33 cellular contexts compared by ENCODE assay signal in the genomic region with DNA sequence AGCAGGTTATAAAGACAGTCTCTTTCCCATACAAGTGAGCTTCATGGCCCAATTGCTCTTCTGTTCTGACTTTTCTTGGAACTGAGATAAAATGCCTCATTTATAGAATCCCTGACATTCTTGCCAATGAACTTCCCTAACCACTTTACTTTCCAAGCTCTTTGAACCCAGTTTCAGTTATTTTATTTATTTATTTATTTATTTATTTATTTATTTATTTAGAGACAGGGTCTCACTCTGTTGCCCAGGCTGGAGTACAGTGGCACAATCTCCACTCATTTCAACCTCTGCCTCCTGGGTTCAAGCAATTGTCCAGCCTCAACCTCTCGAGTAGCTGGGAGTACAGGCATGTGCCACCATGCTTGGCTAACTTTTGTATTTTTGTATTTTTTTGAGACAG.
A peak's percentile ranks its signal among the peaks of the same experiment; 100 is the strongest.
DNase-seq lines count a peak whose midpoint lies in the region; ATAC-seq, FAIRE-seq and TF ChIP-seq lines count a peak whose summit lies in the region.
"Had no signal": no experiment of that assay in that cellular context is flagged by ENCODE, and none has a peak within 500 bp of the region (broad histone marks: within the 10 kb centered on the region; RNA-seq: fewer than 3 reads in every experiment).

No MANE protein-coding gene starts in this region.

- H3K4me2 ChIP-seq in A549 (no peak overlapping the region), K562 (ENCODE audit: insufficient read depth, low read length) (no peak overlapping the region)
- H3K4me2 ChIP-seq: BLaER1; BLaER1 treated with 17β-estradiol and CSF1 and Interleukin-3, amounts not matched to agents 10 nM and 100 nM had no signal

- in situ Hi-C loops in K562 (cut with MboI) = no loop called here

- WGBS in A549 (ENCODE audit: missing lambda C conversion rate) = 40% methylated on average over 1 of the region's 1 CpG
- WGBS in K562 (ENCODE audit: insufficient coverage, low coverage, missing lambda C conversion rate) = 37% methylated on average over 1 of the region's 1 CpG

- TF ChIP-seq CTCF in A549 (IDR thresholded peaks at IDR 0.05) (no peak), HEK293 (tag by site-specific recombination; IDR thresholded peaks at IDR 0.05) (no peak), K562 (IDR thresholded peaks at IDR 0.05 in 2 of 3, conservative IDR thresholded peaks at IDR 0.05 in 1 of 3; ENCODE audit: insufficient read depth in 2 of 3, low read depth in 1 of 3, low read length in 3 of 3) (no peak), D721Med (IDR thresholded peaks at IDR 0.05; ENCODE audit: insufficient read depth, missing control alignments) (no peak), glutamatergic neuron (IDR thresholded peaks at IDR 0.05; ENCODE audit: partially characterized antibody, unreplicated experiment) (no peak)

- no peaks in the 10 kb centered on the region for H3K79me2 ChIP-seq in K562 (ENCODE audit: control insufficient read depth, insufficient read depth, low read length)

- ATAC-seq in A549 = no peak
- no peak for ATAC-seq in K562
- ATAC-seq: CD8-positive, alpha-beta T cell had no signal

- no peaks in the 10 kb centered on the region for H3K9me1 ChIP-seq in K562 (ENCODE audit: control insufficient read depth, insufficient read depth, low read length)

- H2AFZ ChIP-seq in K562 (ENCODE audit: low read depth, low read length) = 0 out of 2 replicates have a peak overlapping the region, but pooled peaks have one; percentile 10

- CTCF ChIA-PET in A549 (lab: Yijun Ruan, JAX) = no interaction called here
- CTCF ChIA-PET in HEK293 (lab: Yijun Ruan, JAX) = interaction anchor here (0.7 to 1.4 kb wide), 3 partner anchors 20 to 298 kb away, joined by 3 to 5 read pairs (median 4); no protein-coding TSS in a partner anchor
- CTCF ChIA-PET in K562 (lab: Yijun Ruan, JAX; ENCODE audit: low intra/inter-chr PET ratio) = no interaction called here

- H3K4me1 Mint-ChIP-seq in glutamatergic neuron (ENCODE audit: low read depth, unreplicated experiment) = no peaks in the 10 kb centered on the region
- H3K4me1 Mint-ChIP-seq: CD14-positive monocyte had no signal

- H3K36me3 ChIP-seq in HEK293 (ENCODE audit: control insufficient read depth in 2 of 2, insufficient read depth in 1 of 2, low read length in 2 of 2) (no peaks in the 10 kb centered on the region), K562 (ENCODE audit: control insufficient read depth, insufficient read depth, low read length) (no peaks in the 10 kb centered on the region)
- H3K36me3 ChIP-seq: BE2C; BLaER1; BLaER1 treated with 17β-estradiol and CSF1 and Interleukin-3, amounts not matched to agents 10 nM and 100 nM had no signal

- no peak for TF ChIP-seq EP300 in A549 (IDR thresholded peaks at IDR 0.05)
- TF ChIP-seq EP300 in K562 (IDR thresholded peaks at IDR 0.05; ENCODE audit: low read length) = no peak

- POLR2A ChIA-PET in A549 (lab: Yijun Ruan, JAX) = no interaction called here
- POLR2A ChIA-PET in HEK293 (lab: Yijun Ruan, JAX) = no interaction called here
- POLR2A ChIA-PET in K562 (lab: Yijun Ruan, JAX) = interaction anchor here (0.9 to 2.8 kb wide), 4 partner anchors 13 to 282 kb away, joined by 3 to 11 read pairs (median 6); a partner anchor contains a TSS

- FAIRE-seq in A549 (lab: Jason Lieb, UNC) = no peak
- no peak for FAIRE-seq in K562 (lab: Jason Lieb, UNC)
- no peak for FAIRE-seq in D721Med (lab: Jason Lieb, UNC)
- FAIRE-seq: A204.1 had no signal

- H3K27me3 ChIP-seq in K562 (ENCODE audit: control insufficient read depth in 2 of 2, insufficient read depth in 2 of 2, low read length in 2 of 2) = no peaks in the 10 kb centered on the region
- H3K27me3 ChIP-seq: BE2C, BLaER1 had no signal

- TF ChIP-seq RAD21 in A549 (conservative IDR thresholded peaks at IDR 0.05 in 1 of 2, IDR thresholded peaks at IDR 0.05 in 1 of 2) = no peak
- no peak for TF ChIP-seq RAD21 in K562 (CRISPR knock-in tag; conservative IDR thresholded peaks at IDR 0.05 in 1 of 2, IDR thresholded peaks at IDR 0.05 in 1 of 2)

- H3K4me3 Mint-ChIP-seq in glutamatergic neuron (ENCODE audit: unreplicated experiment) = no peak overlapping the region
- H3K4me3 Mint-ChIP-seq: B cell; CD14-positive monocyte; CD4-positive, alpha-beta memory T cell; CD4-positive, alpha-beta T cell; CD4-positive, CD25-positive, alpha-beta regulatory T cell; CD8-positive, alpha-beta memory T cell; CD8-positive, alpha-beta T cell had no signal

- no peaks in the 10 kb centered on the region for H4K20me1 ChIP-seq in K562 (replicated peaks; ENCODE audit: control insufficient read depth, insufficient read depth, low read length)
- H4K20me1 ChIP-seq: BLaER1; BLaER1 treated with 17β-estradiol and CSF1 and Interleukin-3, amounts not matched to agents 10 nM and 100 nM had no signal

- no peaks in the 10 kb centered on the region for H3K9me3 Mint-ChIP-seq in glutamatergic neuron (ENCODE audit: unreplicated experiment)
- H3K9me3 Mint-ChIP-seq: CD4-positive, alpha-beta T cell; CD4-positive, CD25-positive, alpha-beta regulatory T cell; CD8-positive, alpha-beta T cell had no signal

- H3K9me3 ChIP-seq in A549 (no peaks in the 10 kb centered on the region), HEK293 (ENCODE audit: control insufficient read depth, insufficient read depth, low read depth, low read length) (no peaks in the 10 kb centered on the region), K562 (replicated peaks; ENCODE audit: control insufficient read depth, insufficient read depth, low read depth, low read length) (no peaks in the 10 kb centered on the region)
- H3K9me3 ChIP-seq: BE2C, BLaER1, Caco-2 had no signal

- H3K4me3 ChIP-seq in A549 (no peak overlapping the region), HEK293 (ENCODE audit: low read depth, low read length) (no peak overlapping the region), K562 (no peak overlapping the region)
- H3K4me3 ChIP-seq: BLaER1; BLaER1 treated with 17β-estradiol and CSF1 and Interleukin-3, amounts not matched to agents 10 nM and 100 nM had no signal

- H3K27ac Mint-ChIP-seq in glutamatergic neuron (ENCODE audit: unreplicated experiment) = no peak overlapping the region
- H3K27ac Mint-ChIP-seq: B cell; CD14-positive monocyte; CD4-positive, alpha-beta memory T cell; CD4-positive, alpha-beta T cell; CD8-positive, alpha-beta T cell had no signal

- no TSS peak for BruUV-seq in K562 (replicated peaks; lab: Mats Ljungman, UMichigan)

- H3K36me3 Mint-ChIP-seq in glutamatergic neuron (ENCODE audit: unreplicated experiment) = no peaks in the 10 kb centered on the region
- H3K36me3 Mint-ChIP-seq: CD14-positive monocyte; CD4-positive, alpha-beta memory T cell; CD4-positive, CD25-positive, alpha-beta regulatory T cell; CD8-positive, alpha-beta memory T cell; CD8-positive, alpha-beta T cell had no signal

- H3K27me3 Mint-ChIP-seq in glutamatergic neuron (ENCODE audit: unreplicated experiment) = no peaks in the 10 kb centered on the region

- DNase-seq in A549 (ENCODE audit: low read depth in 1 of 2, low spot score in 1 of 2) = no peak
- DNase-seq in K562 (ENCODE audit: extremely low read depth in 1 of 4, low spot score in 3 of 4) = no peak
- DNase-seq in D721Med (ENCODE audit: insufficient read length, low spot score) = no peak
- no peak for DNase-seq in glutamatergic neuron
- DNase-seq in SHP77 (lab: John Stamatoyannopoulos, UW) = no peak
- DNase-seq: 8988T; ACHN; AML-193; BE2C; C1 segment of cervical spinal cord; Caco-2; Calu3; CD4-positive, alpha-beta memory T cell; CD4-positive, alpha-beta T cell; CD4-positive, CD25-positive, alpha-beta regulatory T cell; CD8-positive, alpha-beta memory T cell; CD8-positive, alpha-beta T cell; COR-L47; DMS 273 treated with DMSO at 0.1 percent for 48 hours; DMS153; DMS53; DMS79; DMS79 treated with DMSO at 0.1 percent for 48 hours; DND-41; EL had no signal

- TF ChIP-seq POLR2A in A549 (IDR thresholded peaks at IDR 0.05; ENCODE audit: low read length) (no peak), K562 (conservative IDR thresholded peaks at IDR 0.05) (no peak)

- no peak overlapping the region for H3K9ac ChIP-seq in K562 (ENCODE audit: insufficient read depth in 1 of 2, low read depth in 2 of 2, low read length in 2 of 2)
- H3K9ac ChIP-seq: BLaER1; BLaER1 treated with 17β-estradiol and CSF1 and Interleukin-3, amounts not matched to agents 10 nM and 100 nM had no signal

- H3K27ac ChIP-seq in A549 (no peak overlapping the region), HEK293 (ENCODE audit: extremely low read depth, low read depth, low read length) (no peak overlapping the region), K562 (ENCODE audit: extremely low read depth, low read depth, low read length) (no peak overlapping the region)
- H3K27ac ChIP-seq: 22Rv1; BLaER1; BLaER1 treated with 17β-estradiol and CSF1 and Interleukin-3, amounts not matched to agents 10 nM and 100 nM; C4-2B had no signal

- intact Hi-C loops in K562 (cut with micrococcal nuclease) = no loop called here

- H3K4me1 ChIP-seq in A549 = peaks cover 9% of the 10 kb centered on the region; the same call in 1 of the 3 replicates
- no peaks in the 10 kb centered on the region for H3K4me1 ChIP-seq in HEK293 (ENCODE audit: control insufficient read depth, insufficient read depth, low read length)
- peaks cover 0 to 16% of the 10 kb centered on the region in 2 experiments; a peak in 4 of 5 replicates for H3K4me1 ChIP-seq in K562 (replicated peaks in 1 of 2; ENCODE audit: control insufficient read depth in 2 of 2, insufficient read depth in 2 of 2, low read length in 2 of 2)
- H3K4me1 ChIP-seq: BE2C; BLaER1; BLaER1 treated with 17β-estradiol and CSF1 and Interleukin-3, amounts not matched to agents 10 nM and 100 nM; Caco-2 had no signal

TF ChIP-seq in A549, 52 proteins besides CTCF, POLR2A, EP300 and RAD21 (continues in another document):
- peak; percentile 49 for TF ChIP-seq ZC3H11A (IDR thresholded peaks at IDR 0.05)

TF ChIP-seq in HEK293, 187 proteins besides CTCF, POLR2A, EP300 and RAD21 (continues in another document):
- TF ChIP-seq ZNF426 (tag by site-specific recombination; IDR thresholded peaks at IDR 0.05) (peak; percentile 66), KLF1 (tag by site-specific recombination; IDR thresholded peaks at IDR 0.05) (no peak), ZNF530 (tag by site-specific recombination; IDR thresholded peaks at IDR 0.05; ENCODE audit: low read depth) (0 out of 2 replicates have a peak, but pooled peaks have one; percentile 40), ZNF214 (tag by site-specific recombination; IDR thresholded peaks at IDR 0.05; ENCODE audit: borderline replicate concordance) (no peak), ZNF510 (tag by site-specific recombination; IDR thresholded peaks at IDR 0.05; ENCODE audit: insufficient replicate concordance) (peak; percentile 44)

TF ChIP-seq in K562, 482 proteins besides CTCF, POLR2A, EP300 and RAD21 (continues in another document):
- TF ChIP-seq ELF4 (CRISPR knock-in tag; IDR thresholded peaks at IDR 0.05) (no peak), ERF (CRISPR knock-in tag; IDR thresholded peaks at IDR 0.05) (no peak), KLF13 (tag; IDR thresholded peaks at IDR 0.05; ENCODE audit: borderline replicate concordance, low read depth) (no peak), PURB (CRISPR knock-in tag; IDR thresholded peaks at IDR 0.05; ENCODE audit: low read depth) (no peak), ZNF699 (CRISPR knock-in tag; IDR thresholded peaks at IDR 0.05; ENCODE audit: insufficient replicate concordance) (no peak)
- TF ChIP-seq, protein P1, sequence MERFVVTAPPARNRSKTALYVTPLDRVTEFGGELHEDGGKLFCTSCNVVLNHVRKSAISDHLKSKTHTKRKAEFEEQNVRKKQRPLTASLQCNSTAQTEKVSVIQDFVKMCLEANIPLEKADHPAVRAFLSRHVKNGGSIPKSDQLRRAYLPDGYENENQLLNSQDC (CRISPR knock-in tag; IDR thresholded peaks at IDR 0.05) = no peak
